In genomic region chr19:56120371-56121179, GRCh38 we compare ENCODE assay signal across 1 cellular context.
TF ChIP-seq lines count a peak whose summit lies in the region.

No MANE protein-coding gene starts in this region.

TF ChIP-seq in K562, 482 proteins besides CTCF, POLR2A, EP300 and RAD21 (continued from another document and continues in another):
- no peak for TF ChIP-seq HNRNPK (IDR thresholded peaks at IDR 0.05; ENCODE audit: low read depth, low read length, poor library complexity, severe bottlenecking)
- no peak for TF ChIP-seq MED1 (CRISPR knock-in tag; IDR thresholded peaks at IDR 0.05; ENCODE audit: borderline replicate concordance)
- no peak for TF ChIP-seq TSC22D4 (tag; IDR thresholded peaks at IDR 0.05)
- TF ChIP-seq, protein P1, sequence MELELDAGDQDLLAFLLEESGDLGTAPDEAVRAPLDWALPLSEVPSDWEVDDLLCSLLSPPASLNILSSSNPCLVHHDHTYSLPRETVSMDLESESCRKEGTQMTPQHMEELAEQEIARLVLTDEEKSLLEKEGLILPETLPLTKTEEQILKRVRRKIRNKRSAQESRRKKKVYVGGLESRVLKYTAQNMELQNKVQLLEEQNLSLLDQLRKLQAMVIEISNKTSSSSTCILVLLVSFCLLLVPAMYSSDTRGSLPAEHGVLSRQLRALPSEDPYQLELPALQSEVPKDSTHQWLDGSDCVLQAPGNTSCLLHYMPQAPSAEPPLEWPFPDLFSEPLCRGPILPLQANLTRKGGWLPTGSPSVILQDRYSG (tag; conservative IDR thresholded peaks at IDR 0.05; ENCODE audit: low read depth), result no peak
- TF ChIP-seq CREB3L1 (IDR thresholded peaks at IDR 0.05; ENCODE audit: borderline replicate concordance, low read depth), result peak; percentile 30; the same call in 1 of the 2 replicates
- TF ChIP-seq PHF21A (IDR thresholded peaks at IDR 0.05; ENCODE audit: borderline replicate concordance, low read depth), result peak; percentile 24; the same call in 1 of the 2 replicates
- TF ChIP-seq NR2F6 (CRISPR knock-in tag; IDR thresholded peaks at IDR 0.05), result no peak
- no peak for TF ChIP-seq CHCHD3 (CRISPR knock-in tag; IDR thresholded peaks at IDR 0.05)
- 0 out of 2 replicates have a peak, but pooled peaks have one; percentile 49 for TF ChIP-seq POLR2AphosphoS5 (IDR thresholded peaks at IDR 0.05; ENCODE audit: control insufficient read depth, insufficient read depth, low read depth, low read length)
- TF ChIP-seq, protein P2, sequence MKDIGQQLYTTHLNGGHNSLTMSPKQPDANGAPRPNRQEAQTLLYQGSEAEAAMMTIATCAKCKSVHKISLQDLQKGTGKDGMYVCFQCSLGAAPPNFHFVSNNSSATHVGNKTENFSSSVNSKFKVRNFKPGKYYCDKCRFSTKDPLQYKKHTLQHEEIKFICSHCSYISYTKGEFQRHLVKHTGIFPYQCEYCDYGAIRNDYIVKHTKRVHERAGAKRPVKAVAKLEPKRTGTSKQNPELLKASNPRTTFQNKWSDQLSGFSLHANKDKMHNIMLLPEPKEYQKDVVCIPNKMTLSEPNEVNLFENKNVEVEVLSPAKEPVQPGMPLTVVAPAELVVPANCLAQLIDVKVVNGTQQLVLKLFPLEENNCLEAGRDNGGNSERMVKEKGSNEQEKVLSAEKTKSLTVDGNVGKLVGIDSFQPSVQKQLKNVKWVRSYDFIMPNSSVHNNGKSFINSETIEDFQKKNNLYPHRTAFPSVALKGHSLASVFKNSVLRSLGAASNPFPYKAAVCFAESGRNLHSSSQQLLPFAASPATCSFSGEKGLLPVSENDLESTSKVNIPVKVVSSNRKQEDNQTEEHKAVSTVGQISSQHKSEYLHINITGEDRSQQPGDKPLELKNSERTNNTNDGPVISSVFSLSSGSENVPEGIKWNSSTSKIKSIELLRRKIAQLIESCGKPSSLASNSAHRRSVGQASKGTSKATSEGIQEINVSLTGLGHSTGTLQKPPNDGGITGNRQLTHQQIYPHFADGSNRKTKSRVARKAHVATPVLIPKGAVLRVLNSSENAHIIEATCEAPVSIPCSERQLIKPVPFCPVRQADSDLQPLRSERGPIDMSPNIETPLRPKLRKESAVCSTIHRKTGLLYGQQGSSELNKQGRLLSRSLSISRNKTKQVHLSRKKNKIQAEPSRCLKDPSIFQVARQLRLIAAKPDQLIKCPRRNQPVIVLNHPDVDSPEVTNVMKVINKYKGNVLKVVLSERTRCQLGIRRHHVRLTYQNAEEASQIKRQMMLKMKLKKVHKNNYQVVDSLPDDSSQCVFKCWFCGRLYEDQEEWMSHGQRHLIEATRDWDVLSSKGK (CRISPR knock-in tag; IDR thresholded peaks at IDR 0.05), result no peak
- TF ChIP-seq RUNX1 (IDR thresholded peaks at IDR 0.05; ENCODE audit: low read depth), result no peak
- no peak for TF ChIP-seq KDM2B (CRISPR knock-in tag; IDR thresholded peaks at IDR 0.05)
- TF ChIP-seq IRF2 (CRISPR knock-in tag; IDR thresholded peaks at IDR 0.05), result no peak
- no peak for TF ChIP-seq NFATC3 (IDR thresholded peaks at IDR 0.05)
- no peak for TF ChIP-seq NR2C1 (IDR thresholded peaks at IDR 0.05)
- TF ChIP-seq NR2C1 (tag; IDR thresholded peaks at IDR 0.05), result 0 out of 2 replicates have a peak, but pooled peaks have one; percentile 43
- no peak for TF ChIP-seq BCL6 (CRISPR knock-in tag; IDR thresholded peaks at IDR 0.05)
- TF ChIP-seq, protein P3, sequence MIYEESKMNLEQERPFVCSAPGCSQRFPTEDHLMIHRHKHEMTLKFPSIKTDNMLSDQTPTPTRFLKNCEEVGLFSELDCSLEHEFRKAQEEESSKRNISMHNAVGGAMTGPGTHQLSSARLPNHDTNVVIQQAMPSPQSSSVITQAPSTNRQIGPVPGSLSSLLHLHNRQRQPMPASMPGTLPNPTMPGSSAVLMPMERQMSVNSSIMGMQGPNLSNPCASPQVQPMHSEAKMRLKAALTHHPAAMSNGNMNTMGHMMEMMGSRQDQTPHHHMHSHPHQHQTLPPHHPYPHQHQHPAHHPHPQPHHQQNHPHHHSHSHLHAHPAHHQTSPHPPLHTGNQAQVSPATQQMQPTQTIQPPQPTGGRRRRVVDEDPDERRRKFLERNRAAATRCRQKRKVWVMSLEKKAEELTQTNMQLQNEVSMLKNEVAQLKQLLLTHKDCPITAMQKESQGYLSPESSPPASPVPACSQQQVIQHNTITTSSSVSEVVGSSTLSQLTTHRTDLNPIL (CRISPR knock-in tag; IDR thresholded peaks at IDR 0.05), result no peak
- TF ChIP-seq, protein P4, sequence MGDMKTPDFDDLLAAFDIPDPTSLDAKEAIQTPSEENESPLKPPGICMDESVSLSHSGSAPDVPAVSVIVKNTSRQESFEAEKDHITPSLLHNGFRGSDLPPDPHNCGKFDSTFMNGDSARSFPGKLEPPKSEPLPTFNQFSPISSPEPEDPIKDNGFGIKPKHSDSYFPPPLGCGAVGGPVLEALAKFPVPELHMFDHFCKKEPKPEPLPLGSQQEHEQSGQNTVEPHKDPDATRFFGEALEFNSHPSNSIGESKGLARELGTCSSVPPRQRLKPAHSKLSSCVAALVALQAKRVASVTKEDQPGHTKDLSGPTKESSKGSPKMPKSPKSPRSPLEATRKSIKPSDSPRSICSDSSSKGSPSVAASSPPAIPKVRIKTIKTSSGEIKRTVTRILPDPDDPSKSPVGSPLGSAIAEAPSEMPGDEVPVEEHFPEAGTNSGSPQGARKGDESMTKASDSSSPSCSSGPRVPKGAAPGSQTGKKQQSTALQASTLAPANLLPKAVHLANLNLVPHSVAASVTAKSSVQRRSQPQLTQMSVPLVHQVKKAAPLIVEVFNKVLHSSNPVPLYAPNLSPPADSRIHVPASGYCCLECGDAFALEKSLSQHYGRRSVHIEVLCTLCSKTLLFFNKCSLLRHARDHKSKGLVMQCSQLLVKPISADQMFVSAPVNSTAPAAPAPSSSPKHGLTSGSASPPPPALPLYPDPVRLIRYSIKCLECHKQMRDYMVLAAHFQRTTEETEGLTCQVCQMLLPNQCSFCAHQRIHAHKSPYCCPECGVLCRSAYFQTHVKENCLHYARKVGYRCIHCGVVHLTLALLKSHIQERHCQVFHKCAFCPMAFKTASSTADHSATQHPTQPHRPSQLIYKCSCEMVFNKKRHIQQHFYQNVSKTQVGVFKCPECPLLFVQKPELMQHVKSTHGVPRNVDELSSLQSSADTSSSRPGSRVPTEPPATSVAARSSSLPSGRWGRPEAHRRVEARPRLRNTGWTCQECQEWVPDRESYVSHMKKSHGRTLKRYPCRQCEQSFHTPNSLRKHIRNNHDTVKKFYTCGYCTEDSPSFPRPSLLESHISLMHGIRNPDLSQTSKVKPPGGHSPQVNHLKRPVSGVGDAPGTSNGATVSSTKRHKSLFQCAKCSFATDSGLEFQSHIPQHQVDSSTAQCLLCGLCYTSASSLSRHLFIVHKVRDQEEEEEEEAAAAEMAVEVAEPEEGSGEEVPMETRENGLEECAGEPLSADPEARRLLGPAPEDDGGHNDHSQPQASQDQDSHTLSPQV (IDR thresholded peaks at IDR 0.05), result peak; percentile 49; the same call in 1 of the 2 replicates
- peak; percentile 23; the same call in 1 of the 2 replicates for TF ChIP-seq DMBX1 (CRISPR knock-in tag; IDR thresholded peaks at IDR 0.05; ENCODE audit: borderline replicate concordance)
- no peak for TF ChIP-seq ZNF384 (IDR thresholded peaks at IDR 0.05; ENCODE audit: low read depth, low read length)
- TF ChIP-seq, protein P5, sequence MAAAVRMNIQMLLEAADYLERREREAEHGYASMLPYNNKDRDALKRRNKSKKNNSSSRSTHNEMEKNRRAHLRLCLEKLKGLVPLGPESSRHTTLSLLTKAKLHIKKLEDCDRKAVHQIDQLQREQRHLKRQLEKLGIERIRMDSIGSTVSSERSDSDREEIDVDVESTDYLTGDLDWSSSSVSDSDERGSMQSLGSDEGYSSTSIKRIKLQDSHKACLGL (CRISPR knock-in tag; IDR thresholded peaks at IDR 0.05; ENCODE audit: borderline replicate concordance, poor library complexity, severe bottlenecking), result no peak
- TF ChIP-seq SP1 (CRISPR knock-in tag; IDR thresholded peaks at IDR 0.05), result no peak
- TF ChIP-seq TEAD4 (IDR thresholded peaks at IDR 0.05; ENCODE audit: low read length), result no peak
- no peak for TF ChIP-seq TEAD4 (CRISPR knock-in tag; IDR thresholded peaks at IDR 0.05; ENCODE audit: borderline replicate concordance)
- TF ChIP-seq KAT2B (IDR thresholded peaks at IDR 0.05; ENCODE audit: low read depth, low read length), result no peak
- peak; percentile 13; the same call in 1 of the 2 replicates for TF ChIP-seq KAT7 (CRISPR knock-in tag; IDR thresholded peaks at IDR 0.05; ENCODE audit: borderline replicate concordance)
- TF ChIP-seq, protein P6, sequence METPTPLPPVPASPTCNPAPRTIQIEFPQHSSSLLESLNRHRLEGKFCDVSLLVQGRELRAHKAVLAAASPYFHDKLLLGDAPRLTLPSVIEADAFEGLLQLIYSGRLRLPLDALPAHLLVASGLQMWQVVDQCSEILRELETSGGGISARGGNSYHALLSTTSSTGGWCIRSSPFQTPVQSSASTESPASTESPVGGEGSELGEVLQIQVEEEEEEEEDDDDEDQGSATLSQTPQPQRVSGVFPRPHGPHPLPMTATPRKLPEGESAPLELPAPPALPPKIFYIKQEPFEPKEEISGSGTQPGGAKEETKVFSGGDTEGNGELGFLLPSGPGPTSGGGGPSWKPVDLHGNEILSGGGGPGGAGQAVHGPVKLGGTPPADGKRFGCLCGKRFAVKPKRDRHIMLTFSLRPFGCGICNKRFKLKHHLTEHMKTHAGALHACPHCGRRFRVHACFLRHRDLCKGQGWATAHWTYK (CRISPR knock-in tag; IDR thresholded peaks at IDR 0.05), result peak; percentile 66; the same call in 1 of the 2 replicates
- no peak for TF ChIP-seq SLC30A9 (CRISPR knock-in tag; IDR thresholded peaks at IDR 0.05)
- TF ChIP-seq FOXJ2 (tag; IDR thresholded peaks at IDR 0.05), result no peak
- peak; percentile 89 to 95 for TF ChIP-seq MNT (conservative IDR thresholded peaks at IDR 0.05)
- TF ChIP-seq HNRNPH1 (optimal IDR thresholded peaks at IDR 0.05; ENCODE audit: low read depth, low read length), result no peak
- no peak for TF ChIP-seq HLTF (IDR thresholded peaks at IDR 0.05)
- TF ChIP-seq, protein P7, sequence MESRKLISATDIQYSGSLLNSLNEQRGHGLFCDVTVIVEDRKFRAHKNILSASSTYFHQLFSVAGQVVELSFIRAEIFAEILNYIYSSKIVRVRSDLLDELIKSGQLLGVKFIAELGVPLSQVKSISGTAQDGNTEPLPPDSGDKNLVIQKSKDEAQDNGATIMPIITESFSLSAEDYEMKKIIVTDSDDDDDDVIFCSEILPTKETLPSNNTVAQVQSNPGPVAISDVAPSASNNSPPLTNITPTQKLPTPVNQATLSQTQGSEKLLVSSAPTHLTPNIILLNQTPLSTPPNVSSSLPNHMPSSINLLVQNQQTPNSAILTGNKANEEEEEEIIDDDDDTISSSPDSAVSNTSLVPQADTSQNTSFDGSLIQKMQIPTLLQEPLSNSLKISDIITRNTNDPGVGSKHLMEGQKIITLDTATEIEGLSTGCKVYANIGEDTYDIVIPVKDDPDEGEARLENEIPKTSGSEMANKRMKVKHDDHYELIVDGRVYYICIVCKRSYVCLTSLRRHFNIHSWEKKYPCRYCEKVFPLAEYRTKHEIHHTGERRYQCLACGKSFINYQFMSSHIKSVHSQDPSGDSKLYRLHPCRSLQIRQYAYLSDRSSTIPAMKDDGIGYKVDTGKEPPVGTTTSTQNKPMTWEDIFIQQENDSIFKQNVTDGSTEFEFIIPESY (CRISPR knock-in tag; IDR thresholded peaks at IDR 0.05), result no peak
- TF ChIP-seq, protein P8, sequence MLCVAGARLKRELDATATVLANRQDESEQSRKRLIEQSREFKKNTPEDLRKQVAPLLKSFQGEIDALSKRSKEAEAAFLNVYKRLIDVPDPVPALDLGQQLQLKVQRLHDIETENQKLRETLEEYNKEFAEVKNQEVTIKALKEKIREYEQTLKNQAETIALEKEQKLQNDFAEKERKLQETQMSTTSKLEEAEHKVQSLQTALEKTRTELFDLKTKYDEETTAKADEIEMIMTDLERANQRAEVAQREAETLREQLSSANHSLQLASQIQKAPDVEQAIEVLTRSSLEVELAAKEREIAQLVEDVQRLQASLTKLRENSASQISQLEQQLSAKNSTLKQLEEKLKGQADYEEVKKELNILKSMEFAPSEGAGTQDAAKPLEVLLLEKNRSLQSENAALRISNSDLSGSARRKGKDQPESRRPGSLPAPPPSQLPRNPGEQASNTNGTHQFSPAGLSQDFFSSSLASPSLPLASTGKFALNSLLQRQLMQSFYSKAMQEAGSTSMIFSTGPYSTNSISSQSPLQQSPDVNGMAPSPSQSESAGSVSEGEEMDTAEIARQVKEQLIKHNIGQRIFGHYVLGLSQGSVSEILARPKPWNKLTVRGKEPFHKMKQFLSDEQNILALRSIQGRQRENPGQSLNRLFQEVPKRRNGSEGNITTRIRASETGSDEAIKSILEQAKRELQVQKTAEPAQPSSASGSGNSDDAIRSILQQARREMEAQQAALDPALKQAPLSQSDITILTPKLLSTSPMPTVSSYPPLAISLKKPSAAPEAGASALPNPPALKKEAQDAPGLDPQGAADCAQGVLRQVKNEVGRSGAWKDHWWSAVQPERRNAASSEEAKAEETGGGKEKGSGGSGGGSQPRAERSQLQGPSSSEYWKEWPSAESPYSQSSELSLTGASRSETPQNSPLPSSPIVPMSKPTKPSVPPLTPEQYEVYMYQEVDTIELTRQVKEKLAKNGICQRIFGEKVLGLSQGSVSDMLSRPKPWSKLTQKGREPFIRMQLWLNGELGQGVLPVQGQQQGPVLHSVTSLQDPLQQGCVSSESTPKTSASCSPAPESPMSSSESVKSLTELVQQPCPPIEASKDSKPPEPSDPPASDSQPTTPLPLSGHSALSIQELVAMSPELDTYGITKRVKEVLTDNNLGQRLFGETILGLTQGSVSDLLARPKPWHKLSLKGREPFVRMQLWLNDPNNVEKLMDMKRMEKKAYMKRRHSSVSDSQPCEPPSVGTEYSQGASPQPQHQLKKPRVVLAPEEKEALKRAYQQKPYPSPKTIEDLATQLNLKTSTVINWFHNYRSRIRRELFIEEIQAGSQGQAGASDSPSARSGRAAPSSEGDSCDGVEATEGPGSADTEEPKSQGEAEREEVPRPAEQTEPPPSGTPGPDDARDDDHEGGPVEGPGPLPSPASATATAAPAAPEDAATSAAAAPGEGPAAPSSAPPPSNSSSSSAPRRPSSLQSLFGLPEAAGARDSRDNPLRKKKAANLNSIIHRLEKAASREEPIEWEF (CRISPR knock-in tag; IDR thresholded peaks at IDR 0.05), result no peak
- no peak for TF ChIP-seq STAG1 (CRISPR knock-in tag; IDR thresholded peaks at IDR 0.05; ENCODE audit: borderline replicate concordance)
- no peak for TF ChIP-seq SRSF3 (IDR thresholded peaks at IDR 0.05; ENCODE audit: insufficient read depth, low read length)
